ENCODE assay signal across 1 cellular context in genomic region chr7:23105644-23106490, GRCh38.
TF ChIP-seq lines count a peak whose summit lies in the region.

A gene with protein sequence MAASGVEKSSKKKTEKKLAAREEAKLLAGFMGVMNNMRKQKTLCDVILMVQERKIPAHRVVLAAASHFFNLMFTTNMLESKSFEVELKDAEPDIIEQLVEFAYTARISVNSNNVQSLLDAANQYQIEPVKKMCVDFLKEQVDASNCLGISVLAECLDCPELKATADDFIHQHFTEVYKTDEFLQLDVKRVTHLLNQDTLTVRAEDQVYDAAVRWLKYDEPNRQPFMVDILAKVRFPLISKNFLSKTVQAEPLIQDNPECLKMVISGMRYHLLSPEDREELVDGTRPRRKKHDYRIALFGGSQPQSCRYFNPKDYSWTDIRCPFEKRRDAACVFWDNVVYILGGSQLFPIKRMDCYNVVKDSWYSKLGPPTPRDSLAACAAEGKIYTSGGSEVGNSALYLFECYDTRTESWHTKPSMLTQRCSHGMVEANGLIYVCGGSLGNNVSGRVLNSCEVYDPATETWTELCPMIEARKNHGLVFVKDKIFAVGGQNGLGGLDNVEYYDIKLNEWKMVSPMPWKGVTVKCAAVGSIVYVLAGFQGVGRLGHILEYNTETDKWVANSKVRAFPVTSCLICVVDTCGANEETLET (plus strand): TSS chr7:23105785. CDS start chr7:23106027, 242 bp downstream.

TF ChIP-seq in K562, 482 proteins besides CTCF, POLR2A, EP300 and RAD21 (continued from another document and continues in another):
- TF ChIP-seq CHD7 (IDR thresholded peaks at IDR 0.05; ENCODE audit: low read depth, low read length): no peak
- no peak for TF ChIP-seq HDAC2 (IDR thresholded peaks at IDR 0.05)
- TF ChIP-seq, protein P1, sequence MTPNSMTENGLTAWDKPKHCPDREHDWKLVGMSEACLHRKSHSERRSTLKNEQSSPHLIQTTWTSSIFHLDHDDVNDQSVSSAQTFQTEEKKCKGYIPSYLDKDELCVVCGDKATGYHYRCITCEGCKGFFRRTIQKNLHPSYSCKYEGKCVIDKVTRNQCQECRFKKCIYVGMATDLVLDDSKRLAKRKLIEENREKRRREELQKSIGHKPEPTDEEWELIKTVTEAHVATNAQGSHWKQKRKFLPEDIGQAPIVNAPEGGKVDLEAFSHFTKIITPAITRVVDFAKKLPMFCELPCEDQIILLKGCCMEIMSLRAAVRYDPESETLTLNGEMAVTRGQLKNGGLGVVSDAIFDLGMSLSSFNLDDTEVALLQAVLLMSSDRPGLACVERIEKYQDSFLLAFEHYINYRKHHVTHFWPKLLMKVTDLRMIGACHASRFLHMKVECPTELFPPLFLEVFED (CRISPR knock-in tag; conservative IDR thresholded peaks at IDR 0.05): no peak
- TF ChIP-seq ZBTB2 (IDR thresholded peaks at IDR 0.05): 0 out of 2 replicates have a peak, but pooled peaks have one; percentile 66
- no peak for TF ChIP-seq RBM34 (IDR thresholded peaks at IDR 0.05; ENCODE audit: borderline replicate concordance, insufficient read depth, low read length)
- TF ChIP-seq GABPB1 (CRISPR knock-in tag; IDR thresholded peaks at IDR 0.05): no peak; the same call in none of the 2 replicates
- TF ChIP-seq MECOM (CRISPR knock-in tag; IDR thresholded peaks at IDR 0.05): no peak
- TF ChIP-seq ZNF584 (CRISPR knock-in tag; IDR thresholded peaks at IDR 0.05; ENCODE audit: low read depth): no peak
- no peak for TF ChIP-seq ZNF280A (IDR thresholded peaks at IDR 0.05; ENCODE audit: low read depth, partially characterized antibody)
- no peak for TF ChIP-seq SMARCB1 (IDR thresholded peaks at IDR 0.05; ENCODE audit: insufficient read length, low read depth)
- TF ChIP-seq ID3 (CRISPR knock-in tag; IDR thresholded peaks at IDR 0.05): no peak
- 0 out of 2 replicates have a peak, but pooled peaks have one; percentile 46 for TF ChIP-seq ID3 (tag; IDR thresholded peaks at IDR 0.05)
- no peak for TF ChIP-seq PPARD (CRISPR knock-in tag; IDR thresholded peaks at IDR 0.05)
- TF ChIP-seq TARDBP (IDR thresholded peaks at IDR 0.05): no peak
- TF ChIP-seq KLF10 (CRISPR knock-in tag; IDR thresholded peaks at IDR 0.05): no peak
- TF ChIP-seq TCF7 (IDR thresholded peaks at IDR 0.05; ENCODE audit: borderline replicate concordance): no peak
- TF ChIP-seq ATF7 (IDR thresholded peaks at IDR 0.05): peak; percentile 70
- TF ChIP-seq EGR1 (conservative IDR thresholded peaks at IDR 0.05): no peak
- TF ChIP-seq C11orf30 (IDR thresholded peaks at IDR 0.05; ENCODE audit: low read depth): peak; percentile 89
- TF ChIP-seq HMBOX1 (IDR thresholded peaks at IDR 0.05): no peak
- TF ChIP-seq GTF3C2 (IDR thresholded peaks at IDR 0.05; ENCODE audit: borderline replicate concordance, extremely low read depth, insufficient read length): no peak
- TF ChIP-seq TAF15 (IDR thresholded peaks at IDR 0.05; ENCODE audit: low read depth, low read length): no peak
- no peak for TF ChIP-seq MAFK (IDR thresholded peaks at IDR 0.05; ENCODE audit: low read length)
- peak; percentile 92 for TF ChIP-seq RBFOX2 (IDR thresholded peaks at IDR 0.05; ENCODE audit: low read depth, low read length)
- peak; percentile 7 for TF ChIP-seq SP2 (IDR thresholded peaks at IDR 0.05; ENCODE audit: extremely low read depth, low read depth, low read length, poor library complexity, severe bottlenecking)
- TF ChIP-seq, protein P2, sequence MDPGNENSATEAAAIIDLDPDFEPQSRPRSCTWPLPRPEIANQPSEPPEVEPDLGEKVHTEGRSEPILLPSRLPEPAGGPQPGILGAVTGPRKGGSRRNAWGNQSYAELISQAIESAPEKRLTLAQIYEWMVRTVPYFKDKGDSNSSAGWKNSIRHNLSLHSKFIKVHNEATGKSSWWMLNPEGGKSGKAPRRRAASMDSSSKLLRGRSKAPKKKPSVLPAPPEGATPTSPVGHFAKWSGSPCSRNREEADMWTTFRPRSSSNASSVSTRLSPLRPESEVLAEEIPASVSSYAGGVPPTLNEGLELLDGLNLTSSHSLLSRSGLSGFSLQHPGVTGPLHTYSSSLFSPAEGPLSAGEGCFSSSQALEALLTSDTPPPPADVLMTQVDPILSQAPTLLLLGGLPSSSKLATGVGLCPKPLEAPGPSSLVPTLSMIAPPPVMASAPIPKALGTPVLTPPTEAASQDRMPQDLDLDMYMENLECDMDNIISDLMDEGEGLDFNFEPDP (CRISPR knock-in tag; IDR thresholded peaks at IDR 0.05): no peak
- TF ChIP-seq GTF2F1 (IDR thresholded peaks at IDR 0.05; ENCODE audit: low read depth, low read length): no peak
- no peak for TF ChIP-seq CBX2 (IDR thresholded peaks at IDR 0.05; ENCODE audit: insufficient read depth, low read length, poor library complexity, severe bottlenecking)
- no peak for TF ChIP-seq GABPB2 (CRISPR knock-in tag; conservative IDR thresholded peaks at IDR 0.05)
- TF ChIP-seq SMAD3 (CRISPR knock-in tag; conservative IDR thresholded peaks at IDR 0.05): no peak
- TF ChIP-seq ILF3 (IDR thresholded peaks at IDR 0.05; ENCODE audit: borderline replicate concordance): no peak
- no peak for TF ChIP-seq HDAC8 (tag; IDR thresholded peaks at IDR 0.05)
- peak; percentile 73; the same call in 1 of the 2 replicates for TF ChIP-seq HNRNPL (IDR thresholded peaks at IDR 0.05; ENCODE audit: low read depth, low read length)
- no peak for TF ChIP-seq PURB (CRISPR knock-in tag; IDR thresholded peaks at IDR 0.05; ENCODE audit: low read depth)
- TF ChIP-seq TCF3 (CRISPR knock-in tag; IDR thresholded peaks at IDR 0.05): 0 out of 2 replicates have a peak, but pooled peaks have one; percentile 12
- TF ChIP-seq CSDE1 (IDR thresholded peaks at IDR 0.05): no peak
- no peak for TF ChIP-seq FOS (IDR thresholded peaks at IDR 0.05; ENCODE audit: extremely low read depth, insufficient read length)
- no peak for TF ChIP-seq DNMT1 (IDR thresholded peaks at IDR 0.05)
